13 cellular contexts compared by ENCODE assay signal in the genomic region with DNA sequence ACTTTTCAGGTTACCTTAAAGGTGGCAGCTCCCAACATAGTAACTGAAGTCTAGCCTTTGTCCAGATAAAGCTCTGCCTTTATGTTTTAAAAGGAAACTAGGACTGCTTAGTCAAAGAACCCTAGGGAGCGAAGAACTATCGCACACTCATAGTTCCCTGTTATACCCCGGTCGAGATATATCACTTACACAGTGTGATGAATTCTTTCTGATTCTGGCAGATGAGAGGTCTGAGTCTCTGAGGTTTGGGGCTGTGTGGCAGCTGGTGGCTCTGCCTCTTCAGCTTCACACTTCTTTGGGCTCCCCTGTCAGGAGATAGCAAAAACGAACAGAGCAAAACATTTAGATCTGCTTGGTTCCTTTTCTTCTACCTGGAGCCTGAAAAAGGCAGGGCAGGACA. TPM values are rescaled to one million over a fixed set of nuclear protein-coding genes. Genes with fewer than 3 reads are reported as not detected.
A peak's percentile ranks its signal among the peaks of the same experiment; 100 is the strongest.
DNase-seq lines count a peak whose midpoint lies in the region; ATAC-seq and TF ChIP-seq lines count a peak whose summit lies in the region.
"Had no signal": no experiment of that assay in that cellular context is flagged by ENCODE, and none has a peak within 500 bp of the region (broad histone marks: within the 10 kb centered on the region; RNA-seq: fewer than 3 reads in every experiment).

No MANE protein-coding gene starts in this region.

- intact Hi-C loops in mammary epithelial cell (cut with micrococcal nuclease) = loop anchor here (1.0 kb wide), 4 partner anchors 9 to 42 kb away; a partner anchor contains a TSS

- BruUV-seq in mammary epithelial cell (replicated peaks; lab: Mats Ljungman, UMichigan) = no TSS peak

- peaks cover 13 to 21% of the 10 kb centered on the region in 2 donors for H3K36me3 Mint-ChIP-seq in activated naive CD4-positive, alpha-beta T cell treated with anti-CD3 and anti-CD28 coated beads, Interleukin-2, amount 50 U/mL, for 72 hours

- H3K36me3 ChIP-seq in mammary epithelial cell (ENCODE audit: insufficient read depth, low read length) (peaks cover 36% of the 10 kb centered on the region), muscle layer of duodenum (ENCODE audit: control insufficient read depth in 1 of 2, insufficient read depth in 2 of 2, low read length in 2 of 2) (peaks cover 69 to 78% of the 10 kb centered on the region in 2 donors), upper lobe of left lung (peaks cover 63 to 100% (median 80%) of the 10 kb centered on the region in 4 donors)

- no peak for TF ChIP-seq EP300 in upper lobe of left lung (IDR thresholded peaks at IDR 0.05)

- H3K79me2 ChIP-seq in mammary epithelial cell (ENCODE audit: insufficient read depth, low read length) = peaks cover 28% of the 10 kb centered on the region

- no peak overlapping the region for H3K9ac ChIP-seq in mammary epithelial cell (ENCODE audit: insufficient read depth, low read length)

- peaks cover 35% of the 10 kb centered on the region for H3K4me1 ChIP-seq in mammary epithelial cell (ENCODE audit: insufficient read depth, low read length)
- peaks cover 0 to 6% of the 10 kb centered on the region in 2 donors for H3K4me1 ChIP-seq in muscle layer of duodenum (ENCODE audit: control insufficient read depth in 1 of 2, insufficient read depth in 2 of 2, low read length in 2 of 2)
- peaks cover 0 to 8% (median 4%) of the 10 kb centered on the region in 4 donors for H3K4me1 ChIP-seq in upper lobe of left lung

- no peak for ATAC-seq in activated naive CD4-positive, alpha-beta T cell treated with anti-CD3 and anti-CD28 coated beads, Interleukin-2, amount 50 U/mL, for 72 hours
- ATAC-seq in upper lobe of left lung (ENCODE audit: low FRiP score in 2 of 2) (no peak), HG03108 (IDR thresholded peaks at IDR 0.05; ENCODE audit: unreplicated experiment) (no peak), HG02588 (IDR thresholded peaks at IDR 0.05; ENCODE audit: unreplicated experiment) (no peak), GM18511 (IDR thresholded peaks at IDR 0.05; ENCODE audit: unreplicated experiment) (no peak)

- no peaks in the 10 kb centered on the region for H3K9me3 Mint-ChIP-seq in activated naive CD4-positive, alpha-beta T cell treated with anti-CD3 and anti-CD28 coated beads, Interleukin-2, amount 50 U/mL, for 72 hours
- H3K9me3 Mint-ChIP-seq: mesothelial cell of epicardium had no signal

- peak overlapping the region; percentile 42 to 73 for H3K27ac Mint-ChIP-seq in activated naive CD4-positive, alpha-beta T cell treated with anti-CD3 and anti-CD28 coated beads, Interleukin-2, amount 50 U/mL, for 72 hours
- H3K27ac Mint-ChIP-seq: mesothelial cell of epicardium had no signal

- no peak overlapping the region for H3K4me2 ChIP-seq in mammary epithelial cell (ENCODE audit: insufficient read depth, low read depth, low read length)

- TF ChIP-seq CTCF in mammary epithelial cell (conservative IDR thresholded peaks at IDR 0.05 in 1 of 2, IDR thresholded peaks at IDR 0.05 in 1 of 2; ENCODE audit: extremely low read depth in 1 of 2, insufficient read depth in 1 of 2, low read depth in 1 of 2, low read length in 2 of 2) (no peak), upper lobe of left lung (IDR thresholded peaks at IDR 0.05) (no peak)

- CTCF ChIA-PET in mammary epithelial cell (lab: Charles Lee; ENCODE audit: low non-redundant PET) = interaction anchor here (0.7 to 1.0 kb wide), 2 partner anchors 9 to 16 kb away, joined by 3 read pairs; no protein-coding TSS in a partner anchor

- peak overlapping the region; percentile 69 for H3K27ac ChIP-seq in mammary epithelial cell (ENCODE audit: insufficient read depth, low read depth, low read length)
- H3K27ac ChIP-seq in muscle layer of duodenum (ENCODE audit: low read length) = peak overlapping the region; percentile 70
- peak overlapping the region; percentile 10 to 65 (median 40) for H3K27ac ChIP-seq in upper lobe of left lung

- H3K27me3 ChIP-seq in mammary epithelial cell (ENCODE audit: insufficient read depth, low read length) (no peaks in the 10 kb centered on the region), muscle layer of duodenum (ENCODE audit: low read depth, low read length) (no peaks in the 10 kb centered on the region), upper lobe of left lung (no peaks in the 10 kb centered on the region)

- 87% methylated on average over 5 of the region's 5 CpGs for WGBS in mammary epithelial cell (ENCODE audit: low coverage, missing lambda C conversion rate)
- WGBS in upper lobe of left lung, 2 donors = 87 to 90% methylated on average over 5 of the region's 5 CpGs

- no peak overlapping the region for H2AFZ ChIP-seq in mammary epithelial cell (ENCODE audit: low read depth, low read length)

- DNase-seq in activated naive CD4-positive, alpha-beta T cell treated with anti-CD3 and anti-CD28 coated beads, Interleukin-2, amount 50 U/mL, for 72 hours (ENCODE audit: low spot score in 2 of 2) = no peak
- DNase-seq in activated naive CD4-positive, alpha-beta T cell treated with Interleukin-2 at 50 U/mL for 16 hours = no peak
- DNase-seq in mammary epithelial cell = no peak
- DNase-seq in upper lobe of left lung = no peak
- DNase-seq: activated CD4-positive, CD25-positive, alpha-beta regulatory T cell treated with anti-CD3 and anti-CD28 coated beads, Interleukin-2, amount 50 U/mL, for 72 hours; NCI-H526 treated with DMSO at 0.1 percent for 48 hours had no signal

- dilution Hi-C loops in mammary epithelial cell (cut with HindIII; ENCODE audit: low sequenced_read_pairs) = loop anchor here (5.0 kb wide), 2 partner anchors 34 to 229 kb away; a partner anchor contains a TSS

- in situ Hi-C loops in mammary epithelial cell (cut with MboI; ENCODE audit: low sequenced_read_pairs in 2 of 2) = no loop called here

- H3K4me3 ChIP-seq in mammary epithelial cell (replicated peaks in 1 of 3; ENCODE audit: insufficient read depth in 1 of 3, low read depth in 2 of 3, low read length in 3 of 3) (no peak overlapping the region), muscle layer of duodenum (ENCODE audit: low read depth in 1 of 2, low read length in 2 of 2) (no peak overlapping the region), upper lobe of left lung (no peak overlapping the region)

- H3K9me3 ChIP-seq in mammary epithelial cell (replicated peaks; ENCODE audit: insufficient read depth, low read length) (no peaks in the 10 kb centered on the region), muscle layer of duodenum (ENCODE audit: control insufficient read depth in 1 of 2, low read length in 2 of 2) (no peaks in the 10 kb centered on the region), upper lobe of left lung (no peaks in the 10 kb centered on the region)

- H4K20me1 ChIP-seq in mammary epithelial cell (ENCODE audit: insufficient read depth, low read length) = no peaks in the 10 kb centered on the region

- TF ChIP-seq POLR2A in upper lobe of left lung (IDR thresholded peaks at IDR 0.05) = no peak

RNA-seq across cellular contexts. Expression of a gene that starts 17.0 kb away (rescaled TPM):
- 100 to 1,000 TPM; 187 to 191 TPM for total RNA-seq in activated naive CD4-positive, alpha-beta T cell treated with anti-CD3 and anti-CD28 coated beads, Interleukin-2, amount 50 U/mL, for 72 hours
- total RNA-seq in mammary epithelial cell = 100 to 1,000 TPM in 1 of 2 donors, 10 to 100 TPM in 1; 62.0 to 148 TPM
- polyA plus RNA-seq in mammary epithelial cell = 64.4 TPM
- polyA minus RNA-seq in mammary epithelial cell = 70.8 TPM
- total RNA-seq in upper lobe of left lung = 100 to 1,000 TPM in 5 of 6 donors, 10 to 100 TPM in 1; 91.1 to 350 (median 139) TPM

RNA-seq across cellular contexts. Expression of a gene that starts 17.3 kb away (rescaled TPM):
- 10 to 100 TPM; 36.5 to 49.1 TPM for total RNA-seq in activated naive CD4-positive, alpha-beta T cell treated with anti-CD3 and anti-CD28 coated beads, Interleukin-2, amount 50 U/mL, for 72 hours
- 10 to 100 TPM; 39.2 to 57.6 TPM for total RNA-seq in mammary epithelial cell
- polyA plus RNA-seq in mammary epithelial cell = 95.1 TPM
- polyA minus RNA-seq in mammary epithelial cell = 38.1 TPM
- 10 to 100 TPM in 5 of 6 donors, 1 to 10 TPM in 1; 4.9 to 52.5 (median 35.7) TPM for total RNA-seq in upper lobe of left lung

RNA-seq across cellular contexts. Expression of a gene that starts 20.6 kb away (rescaled TPM):
- 1 to 10 TPM; 1.1 to 1.4 TPM for total RNA-seq in activated naive CD4-positive, alpha-beta T cell treated with anti-CD3 and anti-CD28 coated beads, Interleukin-2, amount 50 U/mL, for 72 hours
- total RNA-seq in mammary epithelial cell = 1 to 10 TPM; 4.2 to 5.6 TPM
- polyA plus RNA-seq in mammary epithelial cell = 4.2 TPM
- polyA minus RNA-seq in mammary epithelial cell = 1.0 TPM
- 1 to 10 TPM; 2.0 to 8.0 (median 4.2) TPM for total RNA-seq in upper lobe of left lung

RNA-seq across cellular contexts. Expression of a gene that starts 26.8 kb away (rescaled TPM):
- total RNA-seq in activated naive CD4-positive, alpha-beta T cell treated with anti-CD3 and anti-CD28 coated beads, Interleukin-2, amount 50 U/mL, for 72 hours = not detected
- total RNA-seq in mammary epithelial cell = not detected
- not detected for polyA plus RNA-seq in mammary epithelial cell
- not detected for polyA minus RNA-seq in mammary epithelial cell
- not detected for total RNA-seq in upper lobe of left lung
- total RNA-seq: G401, mesothelial cell of epicardium, renal cortical epithelial cell had no signal

RNA-seq across cellular contexts. Expression of a gene that starts 36.0 kb away (rescaled TPM):
- total RNA-seq in activated naive CD4-positive, alpha-beta T cell treated with anti-CD3 and anti-CD28 coated beads, Interleukin-2, amount 50 U/mL, for 72 hours = not detected
- total RNA-seq in mammary epithelial cell = not detected
- polyA plus RNA-seq in mammary epithelial cell = not detected
- not detected for polyA minus RNA-seq in mammary epithelial cell
- total RNA-seq in upper lobe of left lung = not detected
- total RNA-seq: G401, renal cortical epithelial cell had no signal
